Comparison of ENCODE assay signal across 10 cellular contexts in genomic region chrX:53049127-53049517, GRCh38. TPM values are rescaled to one million over a fixed set of nuclear protein-coding genes. Genes with fewer than 3 reads are reported as not detected.
DNase-seq lines count a peak whose midpoint lies in the region; ATAC-seq and TF ChIP-seq lines count a peak whose summit lies in the region.
"Had no signal": no experiment of that assay in that cellular context is flagged by ENCODE, and none has a peak within 500 bp of the region (broad histone marks: within the 10 kb centered on the region; RNA-seq: fewer than 3 reads in every experiment).

No MANE protein-coding gene starts in this region.

- H3K4me3 ChIP-seq in HCT116 (replicated peaks in 1 of 2; ENCODE audit: low read depth in 1 of 2, low read length in 2 of 2) (peak overlapping the region; percentile 45 to 52), WERI-Rb-1 (ENCODE audit: low read depth, low read length) (peak overlapping the region; percentile 51), iPS-15b (ENCODE audit: low read depth, low read length) (peak overlapping the region; percentile 70), smooth muscle cell (peak overlapping the region; percentile 66)
- H3K4me3 ChIP-seq: right lobe of liver had no signal

- CTCF ChIA-PET in HCT116 (lab: Charles Lee): no interaction called here

- intact Hi-C loops in HCT116 (cut with micrococcal nuclease): no loop called here

- H3K27me3 ChIP-seq in HCT116 (ENCODE audit: insufficient read depth, low read length) (no peaks in the 10 kb centered on the region), WERI-Rb-1 (ENCODE audit: insufficient read depth, low read depth, severe bottlenecking) (peaks cover 12% of the 10 kb centered on the region), iPS-15b (ENCODE audit: control insufficient read depth, insufficient read depth, low read length) (no peaks in the 10 kb centered on the region), smooth muscle cell (ENCODE audit: low read depth) (no peaks in the 10 kb centered on the region)
- H3K27me3 ChIP-seq: right lobe of liver had no signal

- no peaks in the 10 kb centered on the region for H3K36me3 ChIP-seq in HCT116 (ENCODE audit: control insufficient read depth in 1 of 2, insufficient read depth in 2 of 2, low read length in 2 of 2)
- no peaks in the 10 kb centered on the region for H3K36me3 ChIP-seq in WERI-Rb-1
- no peaks in the 10 kb centered on the region for H3K36me3 ChIP-seq in iPS-15b (ENCODE audit: control insufficient read depth, insufficient read depth, low read length)
- H3K36me3 ChIP-seq in smooth muscle cell (ENCODE audit: low read depth): no peaks in the 10 kb centered on the region
- H3K36me3 ChIP-seq: right lobe of liver had no signal

- H3K27ac ChIP-seq in HCT116 (ENCODE audit: low read depth, low read length) (no peak overlapping the region), WERI-Rb-1 (peak overlapping the region; percentile 46; the same call in 1 of the 2 replicates), smooth muscle cell (ENCODE audit: low read depth) (no peak overlapping the region)
- H3K27ac ChIP-seq: right lobe of liver had no signal

- H3K9me3 ChIP-seq in HCT116 (ENCODE audit: control insufficient read depth in 1 of 2, insufficient read depth in 1 of 2, low read depth in 1 of 2, low read length in 2 of 2) (no peaks in the 10 kb centered on the region), WERI-Rb-1 (ENCODE audit: severe bottlenecking) (no peaks in the 10 kb centered on the region), iPS-15b (ENCODE audit: control insufficient read depth, insufficient read depth, low read length) (no peaks in the 10 kb centered on the region), smooth muscle cell (replicated peaks; ENCODE audit: low read depth) (no peaks in the 10 kb centered on the region)
- H3K9me3 ChIP-seq: right lobe of liver had no signal

- H3F3A ChIP-seq in smooth muscle cell (ENCODE audit: low read depth): no peaks in the 10 kb centered on the region

- no peak overlapping the region for H3K9ac ChIP-seq in HCT116 (ENCODE audit: low read length)
- no peak overlapping the region for H3K9ac ChIP-seq in iPS-15b (ENCODE audit: low read depth, low read length)
- H3K9ac ChIP-seq in smooth muscle cell (ENCODE audit: low read depth): no peak overlapping the region

- no peaks in the 10 kb centered on the region for H3K9me2 ChIP-seq in HCT116 (ENCODE audit: insufficient read depth)

- TF ChIP-seq CTCF in HCT116 (IDR thresholded peaks at IDR 0.05 in 2 of 3, conservative IDR thresholded peaks at IDR 0.05 in 1 of 3; ENCODE audit: borderline replicate concordance in 1 of 3, insufficient read depth in 1 of 3, low read depth in 2 of 3, low read length in 2 of 3): no peak
- no peak for TF ChIP-seq CTCF in WERI-Rb-1 (IDR thresholded peaks at IDR 0.05; ENCODE audit: low read depth, low read length)
- no peak for TF ChIP-seq CTCF in smooth muscle cell (IDR thresholded peaks at IDR 0.05; ENCODE audit: borderline replicate concordance, insufficient read depth, poor library complexity, severe bottlenecking)

- TF ChIP-seq POLR2A in HCT116 (IDR thresholded peaks at IDR 0.05; ENCODE audit: borderline replicate concordance, extremely low read depth, insufficient read depth, insufficient read length): no peak

- H3K4me1 ChIP-seq in HCT116 (ENCODE audit: control insufficient read depth in 1 of 2, insufficient read depth in 2 of 2, low read length in 2 of 2) (peaks cover 6 to 8% of the 10 kb centered on the region in 2 experiments; a peak in 3 of 4 replicates), iPS-15b (ENCODE audit: control insufficient read depth, insufficient read depth, low read length) (no peaks in the 10 kb centered on the region), smooth muscle cell (ENCODE audit: low read depth) (peaks cover 4% of the 10 kb centered on the region)
- H3K4me1 ChIP-seq: right lobe of liver had no signal

- H4K20me1 ChIP-seq in HCT116 (ENCODE audit: insufficient read depth) (no peaks in the 10 kb centered on the region), smooth muscle cell (ENCODE audit: low read depth) (peaks cover 23% of the 10 kb centered on the region)

- RAD21 ChIA-PET in HCT116 (lab: Charles Lee; ENCODE audit: low non-redundant PET in 1 of 2, low total read pairs in 2 of 2, uncharacterized antibody in 2 of 2, unreplicated experiment in 2 of 2): no interaction called here

- WGBS in smooth muscle cell (ENCODE audit: low lambda C conversion rate): 40% methylated on average over 8 of the region's 8 CpGs

- no peak overlapping the region for H2AFZ ChIP-seq in HCT116 (ENCODE audit: low read depth, low read length, poor library complexity, severe bottlenecking)
- H2AFZ ChIP-seq in smooth muscle cell (ENCODE audit: low read depth): no peak overlapping the region

- DNase-seq in HCT116 (ENCODE audit: low read depth, low spot score): no peak
- DNase-seq in WERI-Rb-1: no peak
- no peak for DNase-seq in smooth muscle cell (lab: John Stamatoyannopoulos, UW; ENCODE audit: unreplicated experiment)
- no peak for DNase-seq in cerebellar cortex (ENCODE audit: low spot score)
- DNase-seq: activated gamma-delta T cell treated with Interleukin-2 at 50 U/mL for 16 hours, right lobe of liver had no signal

- peak overlapping the region; percentile 67 for H3K4me2 ChIP-seq in HCT116 (ENCODE audit: low read length)
- H3K4me2 ChIP-seq in smooth muscle cell: peak overlapping the region; percentile 81

- no peak for TF ChIP-seq RAD21 in HCT116 (IDR thresholded peaks at IDR 0.05; ENCODE audit: low read depth)

- no TSS peak for BruUV-seq in HCT116 (replicated peaks; lab: Mats Ljungman, UMichigan)

- H3K79me2 ChIP-seq in HCT116 (ENCODE audit: insufficient read depth, low read length): no peaks in the 10 kb centered on the region
- peaks cover 22% of the 10 kb centered on the region for H3K79me2 ChIP-seq in smooth muscle cell (ENCODE audit: low read depth)

- POLR2A ChIA-PET in HCT116 (lab: Charles Lee): no interaction called here

- ATAC-seq in HCT116 (no peak), HG03442 (IDR thresholded peaks at IDR 0.05; ENCODE audit: unreplicated experiment) (no peak), GM19324 (IDR thresholded peaks at IDR 0.05; ENCODE audit: low FRiP score, unreplicated experiment) (no peak), GM21423 (IDR thresholded peaks at IDR 0.05; ENCODE audit: unreplicated experiment) (no peak)

TF ChIP-seq in HCT116, 20 proteins besides CTCF, POLR2A, EP300 and RAD21:
- TF ChIP-seq FOSL1 (IDR thresholded peaks at IDR 0.05; ENCODE audit: low read depth) (no peak), SIN3A (IDR thresholded peaks at IDR 0.05; ENCODE audit: low read depth) (no peak), ZBTB33 (IDR thresholded peaks at IDR 0.05; ENCODE audit: extremely low read depth, insufficient replicate concordance, low read length) (no peak)

RNA-seq across cellular contexts. Expression of gene GPR173, which starts 0.5 kb away (rescaled TPM):
- 3.4 TPM for total RNA-seq in HCT116 (2021; ENCODE audit: unreplicated experiment)
- 3.1 and 3.4 TPM in 2 replicates for polyA plus RNA-seq in HCT116 (2012)
- 3.9 and 5.5 TPM in 2 replicates for total RNA-seq in smooth muscle cell
- polyA plus RNA-seq in smooth muscle cell: 0.63 and 1.8 TPM in 2 replicates

RNA-seq across cellular contexts. Expression of gene TSPYL2, which starts 33.0 kb away (rescaled TPM):
- total RNA-seq in HCT116 (2021; ENCODE audit: unreplicated experiment) (19.2 TPM), smooth muscle cell (37.7 and 38.1 TPM in 2 replicates)
- 27.1 and 33.5 TPM in 2 replicates for polyA plus RNA-seq in HCT116 (2012)
- 50.7 and 64.1 TPM in 2 replicates for polyA plus RNA-seq in smooth muscle cell

RNA-seq across cellular contexts. Expression of gene KANTR, which starts 44.8 kb away (rescaled TPM):
- total RNA-seq in HCT116 (2021; ENCODE audit: unreplicated experiment) (7.5 TPM), smooth muscle cell (6.1 and 7.9 TPM in 2 replicates)
- 1.7 and 2.6 TPM in 2 replicates for polyA plus RNA-seq in HCT116 (2012)
- polyA plus RNA-seq in smooth muscle cell: 2.6 and 4.6 TPM in 2 replicates
